ENCODE assay signal across 1 cellular context in the genomic region with DNA sequence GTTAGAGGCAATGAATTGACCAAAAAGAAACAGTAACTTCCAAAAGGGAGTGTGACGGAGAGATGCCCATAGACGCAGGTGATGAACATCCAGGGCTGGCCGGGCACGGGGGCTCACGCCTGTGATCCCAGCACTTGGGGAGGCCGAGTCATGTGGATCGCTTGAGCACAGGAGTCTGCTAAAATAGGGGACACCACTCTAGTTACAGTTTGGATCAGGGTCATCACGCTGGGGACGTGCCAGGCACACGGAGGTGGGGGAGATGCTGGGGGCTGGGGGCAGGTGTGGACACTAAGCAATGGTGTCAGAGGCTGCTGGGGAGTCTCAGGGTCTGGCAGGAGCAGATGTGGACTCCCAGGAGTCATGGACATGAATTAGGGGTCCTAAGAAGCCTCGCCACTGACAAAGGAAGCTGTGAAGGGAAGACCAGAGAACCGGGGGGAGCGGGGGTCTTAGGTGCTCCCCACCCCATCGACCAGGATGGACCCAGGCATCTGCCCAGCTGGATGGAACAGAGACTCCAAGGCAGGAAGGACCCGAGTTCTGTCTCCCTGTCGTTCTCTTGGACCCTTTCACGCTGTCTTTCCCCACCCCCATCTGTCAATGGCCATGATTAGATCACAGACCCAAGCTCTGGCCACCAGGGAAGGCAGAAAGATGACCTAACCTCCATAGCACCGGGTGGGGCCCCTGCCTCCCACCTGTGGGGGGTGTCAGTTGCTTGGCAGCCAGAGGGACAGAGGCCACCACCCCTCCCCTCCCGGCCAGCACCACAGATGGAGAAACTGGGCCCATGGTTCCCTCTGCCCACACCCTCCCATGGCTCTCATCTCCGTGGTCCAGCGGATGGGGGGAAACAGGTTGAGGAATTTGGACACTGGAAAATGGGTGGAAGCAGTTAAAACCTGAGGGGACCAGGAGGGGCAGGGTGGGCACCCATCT.
TF ChIP-seq lines count a peak whose summit lies in the region.

No MANE protein-coding gene starts in this region.

TF ChIP-seq in HEK293, 187 proteins besides CTCF, POLR2A, EP300 and RAD21 (continued from another document):
- TF ChIP-seq REST (tag by site-specific recombination; IDR thresholded peaks at IDR 0.05) (no peak), ZNF548 (tag by site-specific recombination; IDR thresholded peaks at IDR 0.05) (no peak), ZXDB (tag by site-specific recombination; IDR thresholded peaks at IDR 0.05) (no peak)
